In the genomic region with DNA sequence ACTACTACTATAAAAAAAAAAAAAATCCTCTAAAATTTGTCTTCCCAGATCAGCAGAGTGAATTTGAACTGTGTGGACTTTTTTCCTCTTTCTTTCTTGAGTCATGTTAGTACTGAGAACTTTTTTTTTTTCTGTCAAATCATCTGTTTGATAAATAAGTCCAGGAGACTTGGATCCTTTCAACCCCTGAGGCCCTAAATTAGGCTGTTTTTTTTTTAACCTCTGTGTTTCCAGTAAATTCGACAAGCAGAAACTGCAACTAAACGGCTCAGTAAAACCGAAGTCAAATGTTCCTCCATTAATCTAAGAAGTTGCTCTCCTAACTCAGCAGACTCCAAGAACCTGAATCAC, we compare ENCODE assay signal across 9 cellular contexts. TPM values are rescaled to one million over a fixed set of nuclear protein-coding genes. Genes with fewer than 3 reads are reported as not detected.
A peak's percentile ranks its signal among the peaks of the same experiment; 100 is the strongest.
DNase-seq lines count a peak whose midpoint lies in the region; ATAC-seq and TF ChIP-seq lines count a peak whose summit lies in the region.
"Had no signal": no experiment of that assay in that cellular context is flagged by ENCODE, and none has a peak within 500 bp of the region (broad histone marks: within the 10 kb centered on the region; RNA-seq: fewer than 3 reads in every experiment).

No MANE protein-coding gene starts in this region.

- peak overlapping the region; percentile 73 for H3K56ac ChIP-seq in mesendoderm (ENCODE audit: low read length)

- peak overlapping the region in 11 of 12 donors; percentile 73 to 97 (median 91) for H3K4me3 ChIP-seq in heart left ventricle
- H3K4me3 ChIP-seq in astrocyte of the spinal cord (ENCODE audit: low read depth, low read length): peak overlapping the region; percentile 10
- no peak overlapping the region for H3K4me3 ChIP-seq in mesendoderm (ENCODE audit: low read length)
- peak overlapping the region; percentile 89 for H3K4me3 ChIP-seq in upper lobe of right lung

- no peak overlapping the region for H4K5ac ChIP-seq in mesendoderm (ENCODE audit: low read length)

- ATAC-seq in heart left ventricle (no peak), upper lobe of right lung (no peak), HG02571 (IDR thresholded peaks at IDR 0.05; ENCODE audit: unreplicated experiment) (no peak)

- DNase-seq in heart left ventricle (no peak), cardiac septum (ENCODE audit: low spot score) (no peak), astrocyte of the spinal cord (ENCODE audit: low read depth, low spot score) (peak; percentile 44), mesendoderm (no peak), upper lobe of right lung (no peak), NOMO-1 treated with dmso at 0.1 percent for 144 hours (lab: John Stamatoyannopoulos, UW; ENCODE audit: unreplicated experiment) (no peak), CD1c-positive myeloid dendritic cell (ENCODE audit: extremely low spot score) (no peak)
- DNase-seq: effector CD4-positive, alpha-beta T cell had no signal

- no peak overlapping the region for H2AK5ac ChIP-seq in mesendoderm (ENCODE audit: low read length)

- H2BK15ac ChIP-seq in mesendoderm (replicated peaks; ENCODE audit: low read depth): no peak overlapping the region

- peaks cover 5% of the 10 kb centered on the region for H3K79me1 ChIP-seq in mesendoderm (ENCODE audit: low read length)

- 27 to 47% (median 37%) methylated on average over 3 of the region's 3 CpGs for WGBS in heart left ventricle, 4 donors
- no CpG with 5 or more reads among the region's 3 CpGs for WGBS in mesendoderm (ENCODE audit: extremely low coverage, insufficient coverage, low lambda C conversion rate)

- no peak overlapping the region for H3K9ac ChIP-seq in mesendoderm (ENCODE audit: low read length)

- H3K36me3 ChIP-seq in heart left ventricle (peaks cover 0 to 50% (median 20%) of the 10 kb centered on the region in 9 donors), mesendoderm (ENCODE audit: control insufficient read depth, insufficient read depth, low read length) (no peaks in the 10 kb centered on the region), upper lobe of right lung (peaks cover 47% of the 10 kb centered on the region)

- no peak overlapping the region for H3K18ac ChIP-seq in mesendoderm (ENCODE audit: low read length)

- H3K9me3 ChIP-seq in heart left ventricle (no peaks in the 10 kb centered on the region), upper lobe of right lung (no peaks in the 10 kb centered on the region)

- H2BK5ac ChIP-seq in mesendoderm (ENCODE audit: low read length): no peak overlapping the region

- no peak overlapping the region for H3K23ac ChIP-seq in mesendoderm (ENCODE audit: low read length)

- intact Hi-C loops in heart left ventricle (cut with DNase I): no loop called here
- intact Hi-C loops in cardiac septum (cut with DNase I): no loop called here
- intact Hi-C loops in upper lobe of right lung (cut with DNase I): no loop called here

- in situ Hi-C loops in astrocyte of the spinal cord (cut with HindIII; ENCODE audit: low sequenced_read_pairs): no loop called here

- H2BK120ac ChIP-seq in mesendoderm (ENCODE audit: low read depth, low read length): no peak overlapping the region

- TF ChIP-seq POLR2A in heart left ventricle (IDR thresholded peaks at IDR 0.05): no peak

- H3K27ac ChIP-seq in heart left ventricle: peak overlapping the region in 11 of 12 donors; percentile 12 to 100 (median 97)
- H3K27ac ChIP-seq in mesendoderm (ENCODE audit: low read depth, low read length): no peak overlapping the region
- peak overlapping the region; percentile 99 for H3K27ac ChIP-seq in upper lobe of right lung

- TF ChIP-seq CTCF in heart left ventricle (IDR thresholded peaks at IDR 0.05): no peak
- no peak for TF ChIP-seq CTCF in astrocyte of the spinal cord (IDR thresholded peaks at IDR 0.05; ENCODE audit: low read depth, low read length)
- no peak for TF ChIP-seq CTCF in upper lobe of right lung (IDR thresholded peaks at IDR 0.05)

- no peak overlapping the region for H3K4ac ChIP-seq in mesendoderm (ENCODE audit: low read depth, low read length)

- peaks cover 0 to 75% (median 39%) of the 10 kb centered on the region in 12 donors for H3K4me1 ChIP-seq in heart left ventricle
- peaks cover 3% of the 10 kb centered on the region for H3K4me1 ChIP-seq in mesendoderm (ENCODE audit: control insufficient read depth, low read depth, low read length)
- H3K4me1 ChIP-seq in upper lobe of right lung: peaks cover 54% of the 10 kb centered on the region

- peaks cover 5% of the 10 kb centered on the region for H3K79me2 ChIP-seq in mesendoderm (ENCODE audit: control insufficient read depth, insufficient read depth, low read length)

- no peak overlapping the region for H4K8ac ChIP-seq in mesendoderm (ENCODE audit: low read depth, low read length)

- no peak overlapping the region for H3K4me2 ChIP-seq in mesendoderm (ENCODE audit: low read length)

- H3K27me3 ChIP-seq in heart left ventricle (no peaks in the 10 kb centered on the region), mesendoderm (ENCODE audit: insufficient read depth, low read length, poor library complexity) (no peaks in the 10 kb centered on the region), upper lobe of right lung (no peaks in the 10 kb centered on the region)

RNA-seq across cellular contexts. Expression of gene MAP3K8, which starts 2.7 kb away (rescaled TPM):
- total RNA-seq in heart left ventricle: 10 to 100 TPM in 3 of 9 donors, 1 to 10 TPM in 6; 4.2 to 39.0 (median 5.8) TPM
- polyA plus RNA-seq in heart left ventricle: 1 to 10 TPM; 3.6 to 6.0 TPM
- total RNA-seq in cardiac septum: 6.1 TPM
- 6.5 TPM for polyA plus RNA-seq in mesendoderm (2013, experiment 1 of 2)
- 6.2 TPM for polyA plus RNA-seq in mesendoderm (2013, experiment 2 of 2)
- 33.7 TPM for total RNA-seq in upper lobe of right lung
